Comparison of ENCODE assay signal across 27 cellular contexts in genomic region chr17:58583486-58583885, GRCh38.
A peak's percentile ranks its signal among the peaks of the same experiment; 100 is the strongest.
DNase-seq lines count a peak whose midpoint lies in the region; ATAC-seq, FAIRE-seq and TF ChIP-seq lines count a peak whose summit lies in the region.
"Had no signal": no experiment of that assay in that cellular context is flagged by ENCODE, and none has a peak within 500 bp of the region (broad histone marks: within the 10 kb centered on the region; RNA-seq: fewer than 3 reads in every experiment).

No MANE protein-coding gene starts in this region.

- H3K4me1 Mint-ChIP-seq in MCF 10A (ENCODE audit: insufficient read depth, unreplicated experiment) (no peaks in the 10 kb centered on the region), neural crest cell (no peaks in the 10 kb centered on the region)
- H3K4me1 Mint-ChIP-seq: CD14-positive monocyte had no signal

- CTCF ChIA-PET in mammary epithelial cell (lab: Charles Lee; ENCODE audit: low non-redundant PET) (interaction anchor here (0.5 kb wide), 1 partner anchor 96 kb away, joined by 6 read pairs; no protein-coding TSS in a partner anchor), MCF 10A (lab: Yijun Ruan, JAX) (interaction anchor here (0.7 to 1.4 kb wide), 2 partner anchors 45 to 48 kb away, joined by 3 read pairs; no protein-coding TSS in a partner anchor)

- H3K9ac ChIP-seq in mammary epithelial cell (ENCODE audit: insufficient read depth, low read length) = no peak overlapping the region
- H3K9ac ChIP-seq: BLaER1 treated with 17β-estradiol and CSF1 and Interleukin-3, amounts not matched to agents 10 nM and 100 nM; GM23248 had no signal

- dilution Hi-C loops in mammary epithelial cell (cut with HindIII; ENCODE audit: low sequenced_read_pairs) = no loop called here

- H3K36me3 ChIP-seq in mammary epithelial cell (ENCODE audit: insufficient read depth, low read length) = no peaks in the 10 kb centered on the region
- no peaks in the 10 kb centered on the region for H3K36me3 ChIP-seq in bronchial epithelial cell (ENCODE audit: control insufficient read depth, insufficient read depth, low read length)
- H3K36me3 ChIP-seq: BE2C; BLaER1 treated with 17β-estradiol and CSF1 and Interleukin-3, amounts not matched to agents 10 nM and 100 nM had no signal

- ATAC-seq in esophagus mucosa (peak; percentile 22), HG03432 (IDR thresholded peaks at IDR 0.05; ENCODE audit: unreplicated experiment) (no peak)
- ATAC-seq: A549 had no signal

- H3K4me3 Mint-ChIP-seq in MCF 10A (ENCODE audit: unreplicated experiment) (no peak overlapping the region), neural crest cell (no peak overlapping the region)
- H3K4me3 Mint-ChIP-seq: CD14-positive monocyte; CD4-positive, alpha-beta memory T cell had no signal

- no peaks in the 10 kb centered on the region for H3K79me2 ChIP-seq in mammary epithelial cell (ENCODE audit: insufficient read depth, low read length)

- peaks cover 9% of the 10 kb centered on the region for H3K4me1 ChIP-seq in mammary epithelial cell (ENCODE audit: insufficient read depth, low read length)
- H3K4me1 ChIP-seq: A549; BE2C; BLaER1 treated with 17β-estradiol and CSF1 and Interleukin-3, amounts not matched to agents 10 nM and 100 nM had no signal

- no peak for FAIRE-seq in bronchial epithelial cell (lab: Jason Lieb, UNC)
- FAIRE-seq: A549, GM12891, GM18507, H1 had no signal

- WGBS in mammary epithelial cell (ENCODE audit: low coverage, missing lambda C conversion rate) = 25% methylated on average over 5 of the region's 5 CpGs

- BruUV-seq in mammary epithelial cell (replicated peaks; lab: Mats Ljungman, UMichigan) (no TSS peak), MCF 10A (replicated peaks; lab: Mats Ljungman, UMichigan) (no TSS peak)

- H3K9me3 ChIP-seq in mammary epithelial cell (replicated peaks; ENCODE audit: insufficient read depth, low read length) = no peaks in the 10 kb centered on the region
- H3K9me3 ChIP-seq: A549, BE2C had no signal

- no peaks in the 10 kb centered on the region for H4K20me1 ChIP-seq in mammary epithelial cell (ENCODE audit: insufficient read depth, low read length)
- H4K20me1 ChIP-seq: BLaER1 treated with 17β-estradiol and CSF1 and Interleukin-3, amounts not matched to agents 10 nM and 100 nM had no signal

- in situ Hi-C loops in mammary epithelial cell (cut with MboI; ENCODE audit: low sequenced_read_pairs in 2 of 2) = no loop called here

- intact Hi-C loops in mammary epithelial cell (cut with micrococcal nuclease) (no loop called here), MCF 10A (cut with micrococcal nuclease) (no loop called here)

- H3K27ac ChIP-seq in mammary epithelial cell (ENCODE audit: insufficient read depth, low read depth, low read length) = no peak overlapping the region
- H3K27ac ChIP-seq: A549; BLaER1 treated with 17β-estradiol and CSF1 and Interleukin-3, amounts not matched to agents 10 nM and 100 nM; GM23248 had no signal

- H3K27ac Mint-ChIP-seq in MCF 10A (ENCODE audit: low read depth, unreplicated experiment) = no peak overlapping the region
- H3K27ac Mint-ChIP-seq in neural crest cell (ENCODE audit: unreplicated experiment) = peak overlapping the region; percentile 59
- H3K27ac Mint-ChIP-seq: CD14-positive monocyte; CD4-positive, alpha-beta memory T cell had no signal

- peaks cover 13% of the 10 kb centered on the region for H3K27me3 Mint-ChIP-seq in MCF 10A (ENCODE audit: insufficient read depth, unreplicated experiment)
- peaks cover 41% of the 10 kb centered on the region for H3K27me3 Mint-ChIP-seq in neural crest cell (ENCODE audit: low read depth)

- H3K27me3 ChIP-seq in mammary epithelial cell (ENCODE audit: insufficient read depth, low read length) = no peaks in the 10 kb centered on the region
- H3K27me3 ChIP-seq in bronchial epithelial cell (ENCODE audit: control insufficient read depth, insufficient read depth, low read length) = no peaks in the 10 kb centered on the region
- H3K27me3 ChIP-seq: BE2C; BLaER1 treated with 17β-estradiol and CSF1 and Interleukin-3, amounts not matched to agents 10 nM and 100 nM had no signal

- TF ChIP-seq CTCF in mammary epithelial cell (conservative IDR thresholded peaks at IDR 0.05 in 1 of 2, IDR thresholded peaks at IDR 0.05 in 1 of 2; ENCODE audit: extremely low read depth in 1 of 2, insufficient read depth in 1 of 2, low read depth in 1 of 2, low read length in 2 of 2) = no peak
- TF ChIP-seq CTCF in MCF 10A (IDR thresholded peaks at IDR 0.05; ENCODE audit: unreplicated experiment) = no peak
- no peak for TF ChIP-seq CTCF in bronchial epithelial cell (IDR thresholded peaks at IDR 0.05; ENCODE audit: insufficient read depth, low read length, severe bottlenecking)
- no peak for TF ChIP-seq CTCF in neural crest cell (conservative IDR thresholded peaks at IDR 0.05)

- H3K9me3 Mint-ChIP-seq in MCF 10A (ENCODE audit: unreplicated experiment) = no peaks in the 10 kb centered on the region
- H3K9me3 Mint-ChIP-seq in neural crest cell = no peaks in the 10 kb centered on the region
- H3K9me3 Mint-ChIP-seq: CD4-positive, alpha-beta memory T cell had no signal

- no peak overlapping the region for H3K4me2 ChIP-seq in mammary epithelial cell (ENCODE audit: insufficient read depth, low read depth, low read length)
- H3K4me2 ChIP-seq: A549; BLaER1 treated with 17β-estradiol and CSF1 and Interleukin-3, amounts not matched to agents 10 nM and 100 nM had no signal

- DNase-seq in mammary epithelial cell = peak; percentile 57
- no peak for DNase-seq in MCF 10A (ENCODE audit: unreplicated experiment)
- DNase-seq in bronchial epithelial cell (ENCODE audit: low read depth) = peak; percentile 39
- no peak for DNase-seq in neural crest cell (ENCODE audit: low read depth, low spot score)
- DNase-seq in stimulated activated CD4-positive, alpha-beta T cell treated with anti-CD3 and anti-CD28 coated beads, Interleukin-1b, Interleukin-23, amount 100 ng/mL, for 48 hours = no peak
- no peak for DNase-seq in NCI-H1105 treated with DMSO at 0.1 percent for 48 hours (lab: John Stamatoyannopoulos, UW)
- DNase-seq: 8988T; ACHN; AML-193; BE2C; Calu3; CD4-positive, alpha-beta memory T cell; COR-L47; DMS53; DMS79 treated with DMSO at 0.1 percent for 48 hours; GF-D8; GM23248; H7; HCEC 1CT had no signal

- H3K36me3 Mint-ChIP-seq in MCF 10A (ENCODE audit: insufficient read depth, unreplicated experiment) (no peaks in the 10 kb centered on the region), neural crest cell (ENCODE audit: low read depth) (no peaks in the 10 kb centered on the region)
- H3K36me3 Mint-ChIP-seq: CD14-positive monocyte; CD4-positive, alpha-beta memory T cell had no signal

- POLR2A ChIA-PET in MCF 10A (lab: Yijun Ruan, JAX) = interaction anchor here (0.9 to 1.4 kb wide), 2 partner anchors 47 to 49 kb away, joined by 3 read pairs; no protein-coding TSS in a partner anchor

- no peak overlapping the region for H2AFZ ChIP-seq in mammary epithelial cell (ENCODE audit: low read depth, low read length)
- H2AFZ ChIP-seq: GM23248 had no signal

- H3K4me3 ChIP-seq in mammary epithelial cell (replicated peaks in 1 of 3; ENCODE audit: insufficient read depth in 1 of 3, low read depth in 2 of 3, low read length in 3 of 3) (no peak overlapping the region), bronchial epithelial cell (ENCODE audit: low read depth, low read length) (no peak overlapping the region)
- H3K4me3 ChIP-seq: A549; BLaER1 treated with 17β-estradiol and CSF1 and Interleukin-3, amounts not matched to agents 10 nM and 100 nM; GM23248 had no signal

Comparison
In these comparisons a context has a peak if more than half of its experiments do, and no peak if none do; other contexts are left out.
1. DNase-seq: peak in mammary epithelial cell (single experiment) and bronchial epithelial cell (single experiment); none in MCF 10A (single experiment), neural crest cell (single experiment), stimulated activated CD4-positive, alpha-beta T cell treated with anti-CD3 and anti-CD28 coated beads, Interleukin-1b, Interleukin-23, amount 100 ng/mL, for 48 hours (single experiment) and NCI-H1105 treated with DMSO at 0.1 percent for 48 hours (single experiment).